Comparison of ENCODE assay signal across 12 cellular contexts in genomic region chr4:76354517-76355473, GRCh38. TPM values are rescaled to one million over a fixed set of nuclear protein-coding genes. Genes with fewer than 3 reads are reported as not detected.
A peak's percentile ranks its signal among the peaks of the same experiment; 100 is the strongest.
DNase-seq lines count a peak whose midpoint lies in the region; ATAC-seq and TF ChIP-seq lines count a peak whose summit lies in the region.
"Had no signal": no experiment of that assay in that cellular context is flagged by ENCODE, and none has a peak within 500 bp of the region (broad histone marks: within the 10 kb centered on the region; RNA-seq: fewer than 3 reads in every experiment).

No MANE protein-coding gene starts in this region.

- H3K14ac ChIP-seq in IMR-90 (replicated peaks; ENCODE audit: low read depth, low read length) = no peak overlapping the region

- H3K4ac ChIP-seq in IMR-90 (ENCODE audit: low read depth, low read length) = no peak overlapping the region

- dilution Hi-C loops in IMR-90 (cut with HindIII; ENCODE audit: low sequenced_read_pairs, unreplicated experiment) = no loop called here

- no peak overlapping the region for H3K4me3 ChIP-seq in CD4-positive, alpha-beta memory T cell (ENCODE audit: low read length in 2 of 2)
- H3K4me3 ChIP-seq in IMR-90 (ENCODE audit: insufficient read depth, low read depth, low read length) = no peak overlapping the region
- H3K4me3 ChIP-seq in body of pancreas = no peak overlapping the region
- no peak overlapping the region for H3K4me3 ChIP-seq in gastroesophageal sphincter
- H3K4me3 ChIP-seq: HAP-1 had no signal

- intact Hi-C loops in CD4-positive, alpha-beta memory T cell (cut with micrococcal nuclease) = no loop called here
- intact Hi-C loops in IMR-90 (cut with micrococcal nuclease) (no loop called here), natural killer cell (cut with micrococcal nuclease) (no loop called here), body of pancreas (cut with DNase I) (no loop called here)

- H2BK120ac ChIP-seq in IMR-90 (ENCODE audit: low read depth, low read length) = no peak overlapping the region

- H3K4me3 Mint-ChIP-seq in CD4-positive, alpha-beta memory T cell = peak overlapping the region in 7 of 8 donors; percentile 7 to 77 (median 72)
- peak overlapping the region; percentile 6 to 18 for H3K4me3 Mint-ChIP-seq in activated T-cell treated with anti-CD3 and anti-CD28 coated beads, Interleukin-2, amount 50 U/mL, for 72 hours
- H3K4me3 Mint-ChIP-seq in natural killer cell = peak overlapping the region; percentile 78

- no peak for ATAC-seq in IMR-90 (ENCODE audit: low read depth)
- ATAC-seq in activated T-cell treated with anti-CD3 and anti-CD28 coated beads, Interleukin-2, amount 50 U/mL, for 72 hours (replicated peaks in 1 of 2) = peak; percentile 62 to 77
- ATAC-seq in natural killer cell = peak; percentile 80 to 96 (median 87)
- ATAC-seq in body of pancreas = no peak
- ATAC-seq in gastroesophageal sphincter = no peak

- no peak overlapping the region for H2BK15ac ChIP-seq in IMR-90 (ENCODE audit: low read depth, low read length)

- TF ChIP-seq EP300 in gastroesophageal sphincter (IDR thresholded peaks at IDR 0.05) = no peak

- H2AK5ac ChIP-seq in IMR-90 (ENCODE audit: low read depth, low read length) = no peak overlapping the region

- TF ChIP-seq POLR2A in IMR-90 (IDR thresholded peaks at IDR 0.05; ENCODE audit: low read depth, low read length) (no peak), body of pancreas (IDR thresholded peaks at IDR 0.05) (no peak), gastroesophageal sphincter (IDR thresholded peaks at IDR 0.05) (no peak)

- H3K27me3 Mint-ChIP-seq in CD4-positive, alpha-beta memory T cell = peaks cover 2 to 4% of the 10 kb centered on the region in 2 donors
- H3K27me3 Mint-ChIP-seq in activated T-cell treated with anti-CD3 and anti-CD28 coated beads, Interleukin-2, amount 50 U/mL, for 72 hours (ENCODE audit: low read depth) = peaks cover 5% of the 10 kb centered on the region
- H3K27me3 Mint-ChIP-seq in natural killer cell (ENCODE audit: low read depth in 2 of 2) = peaks cover 0 to 7% of the 10 kb centered on the region in 2 donors

- H2AFZ ChIP-seq in IMR-90 (replicated peaks; ENCODE audit: low read length, poor library complexity) = no peak overlapping the region

- TF ChIP-seq RAD21 in IMR-90 (IDR thresholded peaks at IDR 0.05; ENCODE audit: low read length) = no peak

- no peak overlapping the region for H3K27ac ChIP-seq in CD4-positive, alpha-beta memory T cell (ENCODE audit: low read depth, low read length)
- H3K27ac ChIP-seq in IMR-90 (ENCODE audit: insufficient read depth, low read length) (no peak overlapping the region), body of pancreas (no peak overlapping the region), gastroesophageal sphincter (no peak overlapping the region)

- H3K36me3 Mint-ChIP-seq in CD4-positive, alpha-beta memory T cell = peaks cover 11 to 14% of the 10 kb centered on the region in 2 donors
- peaks cover 9 to 17% of the 10 kb centered on the region in 2 donors for H3K36me3 Mint-ChIP-seq in activated T-cell treated with anti-CD3 and anti-CD28 coated beads, Interleukin-2, amount 50 U/mL, for 72 hours (ENCODE audit: insufficient read depth in 2 of 2)
- peaks cover 7% of the 10 kb centered on the region for H3K36me3 Mint-ChIP-seq in natural killer cell

- TF ChIP-seq CTCF in IMR-90 (conservative IDR thresholded peaks at IDR 0.05; ENCODE audit: low read depth, low read length) = no peak
- no peak for TF ChIP-seq CTCF in natural killer cell (IDR thresholded peaks at IDR 0.05)
- no peak for TF ChIP-seq CTCF in body of pancreas (IDR thresholded peaks at IDR 0.05)
- TF ChIP-seq CTCF in gastroesophageal sphincter (IDR thresholded peaks at IDR 0.05) = no peak

- no peak overlapping the region for H4K5ac ChIP-seq in IMR-90 (ENCODE audit: low read depth, low read length)

- H3K4me1 Mint-ChIP-seq in CD4-positive, alpha-beta memory T cell = peaks cover 9 to 17% (median 13%) of the 10 kb centered on the region in 4 donors
- H3K4me1 Mint-ChIP-seq in activated T-cell treated with anti-CD3 and anti-CD28 coated beads, Interleukin-2, amount 50 U/mL, for 72 hours (ENCODE audit: low read depth) = peaks cover 10% of the 10 kb centered on the region
- peaks cover 25 to 27% of the 10 kb centered on the region in 2 donors for H3K4me1 Mint-ChIP-seq in natural killer cell

- H3K4me2 ChIP-seq in IMR-90 (ENCODE audit: low read depth, low read length) = no peak overlapping the region

- POLR2A ChIA-PET in CD4-positive, alpha-beta memory T cell (lab: Charles Lee; ENCODE audit: partially characterized antibody) = interaction anchor here (1.5 kb wide), 1 partner anchor 49 kb away, joined by 12 read pairs; the partner anchor contains the start of gene STBD1
- POLR2A ChIA-PET in IMR-90 (lab: Charles Lee; ENCODE audit: unreplicated experiment) = no interaction called here

- no peak overlapping the region for H3K18ac ChIP-seq in IMR-90 (ENCODE audit: low read depth, low read length)

- H3K27ac Mint-ChIP-seq in CD4-positive, alpha-beta memory T cell = peak overlapping the region in 3 of 7 donors; percentile 0 to 42 (median 2)
- no peak overlapping the region for H3K27ac Mint-ChIP-seq in activated T-cell treated with anti-CD3 and anti-CD28 coated beads, Interleukin-2, amount 50 U/mL, for 72 hours
- peak overlapping the region in 1 of 2 donors; percentile 44 for H3K27ac Mint-ChIP-seq in natural killer cell

- no peak overlapping the region for H4K91ac ChIP-seq in IMR-90 (ENCODE audit: insufficient read depth, low read depth, low read length)

- 100% methylated on average over 1 of the region's 9 CpGs; no CpG with 5 or more reads in 1 of the 2 experiments for WGBS in IMR-90 (ENCODE audit: extremely low coverage in 2 of 2, insufficient read length in 1 of 2), 2 experiments
- 78 to 80% methylated on average over 9 of the region's 9 CpGs for WGBS in body of pancreas, 2 donors
- 60 to 64% methylated on average over 8 to 9 of the region's 9 CpGs for WGBS in gastroesophageal sphincter (ENCODE audit: low coverage in 1 of 2), 2 donors

- H4K20me1 ChIP-seq in IMR-90 (ENCODE audit: insufficient read depth, low read length) = no peaks in the 10 kb centered on the region

- no peaks in the 10 kb centered on the region for H3K27me3 ChIP-seq in CD4-positive, alpha-beta memory T cell (ENCODE audit: insufficient read depth, low read length)
- peaks cover 10% of the 10 kb centered on the region for H3K27me3 ChIP-seq in IMR-90 (ENCODE audit: control insufficient read depth, insufficient read depth, low read length)
- H3K27me3 ChIP-seq in body of pancreas = no peaks in the 10 kb centered on the region
- no peaks in the 10 kb centered on the region for H3K27me3 ChIP-seq in gastroesophageal sphincter

- H2BK20ac ChIP-seq in IMR-90 (ENCODE audit: low read depth, low read length) = no peak overlapping the region

- H3K9me3 ChIP-seq in CD4-positive, alpha-beta memory T cell (ENCODE audit: control insufficient read depth in 1 of 2, low read length in 2 of 2) = no peaks in the 10 kb centered on the region
- H3K9me3 ChIP-seq in IMR-90 (ENCODE audit: control insufficient read depth, insufficient read depth, low read length) (0 out of 2 replicates have a peak, but pooled peaks cover under 1% of the 10 kb centered on the region), body of pancreas (peaks cover 0 to under 1% (median 0%) of the 10 kb centered on the region in 3 donors), gastroesophageal sphincter (peaks cover 0 to 12% (median 0%) of the 10 kb centered on the region in 3 donors)

- in situ Hi-C loops in IMR-90 (cut with MboI; ENCODE audit: low sequenced_read_pairs) = no loop called here

- H2BK5ac ChIP-seq in IMR-90 (ENCODE audit: low read depth, low read length, poor library complexity, severe bottlenecking) = no peak overlapping the region

- no TSS peak for BruUV-seq in IMR-90 (replicated peaks; lab: Mats Ljungman, UMichigan)

- CTCF ChIA-PET in CD4-positive, alpha-beta memory T cell (lab: Charles Lee; ENCODE audit: partially characterized antibody) = interaction anchor here (0.7 to 4.4 kb wide), 7 partner anchors 8 to 175 kb away, joined by 3 to 32 read pairs (median 5); partner anchors contain the start of gene STBD1
- CTCF ChIA-PET in IMR-90 (lab: Yijun Ruan, JAX) = interaction anchor here (0.6 kb wide), 1 partner anchor 143 kb away, joined by 5 read pairs; no protein-coding TSS in a partner anchor

- peaks cover 17% of the 10 kb centered on the region for H3K4me1 ChIP-seq in CD4-positive, alpha-beta memory T cell (ENCODE audit: insufficient read depth, low read length)
- H3K4me1 ChIP-seq in IMR-90 (ENCODE audit: control insufficient read depth, insufficient read depth, low read length) = no peaks in the 10 kb centered on the region
- no peaks in the 10 kb centered on the region for H3K4me1 ChIP-seq in body of pancreas
- no peaks in the 10 kb centered on the region for H3K4me1 ChIP-seq in gastroesophageal sphincter
- H3K4me1 ChIP-seq: HAP-1 had no signal

- no peak overlapping the region for H2AK9ac ChIP-seq in IMR-90 (replicated peaks; ENCODE audit: low read depth, low read length, poor library complexity)

- no peak overlapping the region for H3K23ac ChIP-seq in IMR-90 (ENCODE audit: low read depth, low read length)

- H3K36me3 ChIP-seq in CD4-positive, alpha-beta memory T cell (ENCODE audit: insufficient read depth, low read length) = no peaks in the 10 kb centered on the region
- H3K36me3 ChIP-seq in IMR-90 (ENCODE audit: control insufficient read depth, insufficient read depth, low read length) (no peaks in the 10 kb centered on the region), body of pancreas (replicated peaks in 1 of 2; ENCODE audit: insufficient read depth in 1 of 2, low read depth in 2 of 2) (no peaks in the 10 kb centered on the region), gastroesophageal sphincter (peaks cover 0 to under 1% of the 10 kb centered on the region in 2 donors)
- H3K36me3 ChIP-seq: HAP-1 had no signal

- no peak overlapping the region for H4K8ac ChIP-seq in IMR-90 (ENCODE audit: low read depth in 2 of 2, low read length in 2 of 2)

- H3K9ac ChIP-seq in IMR-90 (ENCODE audit: low read depth, low read length) = no peak overlapping the region

- peaks cover 5 to 31% (median 24%) of the 10 kb centered on the region in 8 donors for H3K9me3 Mint-ChIP-seq in CD4-positive, alpha-beta memory T cell
- H3K9me3 Mint-ChIP-seq in activated T-cell treated with anti-CD3 and anti-CD28 coated beads, Interleukin-2, amount 50 U/mL, for 72 hours = peaks cover 14 to 20% of the 10 kb centered on the region in 2 donors
- peaks cover 7 to 11% of the 10 kb centered on the region in 2 donors for H3K9me3 Mint-ChIP-seq in natural killer cell

- peak in 4 of 5 donors; percentile 17 to 35 (median 26) for DNase-seq in CD4-positive, alpha-beta memory T cell
- no peak for DNase-seq in IMR-90
- peak; percentile 19 to 41 for DNase-seq in activated T-cell treated with anti-CD3 and anti-CD28 coated beads, Interleukin-2, amount 50 U/mL, for 72 hours
- no peak for DNase-seq in natural killer cell
- DNase-seq in ureter (ENCODE audit: low spot score) = no peak
- no peak for DNase-seq in body of pancreas
- DNase-seq: C1 segment of cervical spinal cord; effector memory CD4-positive, alpha-beta T cell; NCI-H2227 treated with DMSO at 0.1 percent for 48 hours; posterior cingulate gyrus had no signal

- no peaks in the 10 kb centered on the region for H3K9me1 ChIP-seq in IMR-90 (ENCODE audit: insufficient read depth, low read length)

- no peaks in the 10 kb centered on the region for H3K79me1 ChIP-seq in IMR-90 (ENCODE audit: low read depth in 1 of 2, low read length in 2 of 2)

- no peak overlapping the region for H3K56ac ChIP-seq in IMR-90 (ENCODE audit: extremely low read depth, insufficient read depth, low read length)

RNA-seq across cellular contexts. Expression of gene STBD1, which starts 48.3 kb away (rescaled TPM):
- 1 to 10 TPM; 3.6 to 3.8 TPM for total RNA-seq in CD4-positive, alpha-beta memory T cell
- polyA plus RNA-seq in CD4-positive, alpha-beta memory T cell = 1 to 10 TPM; 1.2 to 3.4 TPM
- total RNA-seq in IMR-90 (2012; rRNA removed) (2.2 and 3.0 TPM in 2 replicates), natural killer cell (1 to 10 TPM in 1 of 3 donors, under 1 TPM in 2; 0.15 to 1.3 (median 0.26) TPM), ureter (6.9 TPM), body of pancreas (1 to 10 TPM; 6.2 to 6.6 TPM), gastroesophageal sphincter (10 to 100 TPM; 18.1 to 25.4 (median 22.2) TPM)
- 1.3 and 1.7 TPM in 2 replicates for polyA plus RNA-seq in IMR-90 (2012; rRNA removed)
- 0.55 and 1.1 TPM in 2 replicates for polyA plus RNA-seq in IMR-90 (2012; cell fraction: cytosol; rRNA removed)
- 0.09 and 0.13 TPM in 2 replicates for polyA plus RNA-seq in IMR-90 (2012; cell fraction: nucleus; rRNA removed; ENCODE audit: low replicate concordance)
- under 1 TPM in 1 of 2 donors, not detected in 1; 0.30 TPM for total RNA-seq in activated T-cell treated with anti-CD3 and anti-CD28 coated beads, Interleukin-2, amount 50 U/mL, for 72 hours

Comparison
In these comparisons a context has a peak if more than half of its experiments do, and no peak if none do; other contexts are left out.
1. DNase-seq: peak in CD4-positive, alpha-beta memory T cell (4 of 5) and activated T-cell treated with anti-CD3 and anti-CD28 coated beads, Interleukin-2, amount 50 U/mL, for 72 hours (2 of 2); none in IMR-90 (single experiment), natural killer cell (single experiment), ureter (single experiment) and body of pancreas (0 of 4).
2. H3K4me3 Mint-ChIP-seq: peak in every context shown above with its lines; median percentile 78 in natural killer cell; 72 in CD4-positive, alpha-beta memory T cell; 12 in activated T-cell treated with anti-CD3 and anti-CD28 coated beads, Interleukin-2, amount 50 U/mL, for 72 hours.
3. ATAC-seq: peak in activated T-cell treated with anti-CD3 and anti-CD28 coated beads, Interleukin-2, amount 50 U/mL, for 72 hours (2 of 2) and natural killer cell (3 of 3); none in IMR-90 (single experiment), body of pancreas (single experiment) and gastroesophageal sphincter (single experiment).